Comparison of ENCODE assay signal across 24 cellular contexts in the genomic region with DNA sequence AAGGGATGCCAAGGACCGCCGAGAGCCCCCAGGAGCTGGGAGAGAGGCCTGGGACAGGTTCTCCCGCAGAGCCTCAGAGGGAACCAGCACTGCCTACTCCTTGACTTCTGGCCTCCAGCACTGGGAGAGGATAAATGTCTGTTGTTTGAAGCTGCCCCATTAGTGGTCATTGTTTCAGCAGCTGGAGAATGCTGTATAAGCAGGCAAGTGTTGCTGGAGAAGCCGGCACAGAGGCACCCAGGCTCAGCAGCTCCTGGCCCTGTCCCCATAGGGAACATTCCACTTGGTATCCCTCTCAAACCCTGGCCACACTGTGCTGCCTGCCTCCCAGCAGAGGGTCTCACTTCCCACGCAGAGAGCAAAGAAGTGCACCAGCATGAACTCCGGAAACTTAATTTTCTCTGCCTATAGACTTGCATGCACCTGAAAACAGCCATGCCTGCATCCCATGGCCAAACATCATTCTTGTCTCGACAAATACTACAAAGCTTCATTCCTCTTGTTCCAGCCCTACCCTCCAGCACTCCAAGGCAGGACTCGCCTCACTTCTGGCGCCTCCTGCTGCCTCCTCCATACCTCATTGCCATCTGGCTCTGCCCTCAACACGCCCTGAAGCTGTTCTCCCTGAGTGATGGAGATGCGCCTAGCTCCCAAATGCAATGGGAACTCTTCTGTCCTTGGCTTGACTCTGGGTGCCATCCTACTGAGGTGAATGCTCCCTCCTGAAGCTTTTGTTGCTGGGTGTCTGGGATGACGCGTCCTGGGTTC.
DNase-seq lines count a peak whose midpoint lies in the region; ATAC-seq, FAIRE-seq and TF ChIP-seq lines count a peak whose summit lies in the region.
"Had no signal": no experiment of that assay in that cellular context is flagged by ENCODE, and none has a peak within 500 bp of the region (broad histone marks: within the 10 kb centered on the region; RNA-seq: fewer than 3 reads in every experiment).

No MANE protein-coding gene starts in this region.

- BruUV-seq in HepG2 (replicated peaks; lab: Mats Ljungman, UMichigan) (no TSS peak), GM12878 (replicated peaks; lab: Mats Ljungman, UMichigan) (no TSS peak)

- no peaks in the 10 kb centered on the region for H3K36me3 Mint-ChIP-seq in activated CD4-positive, alpha-beta memory T cell treated with anti-CD3 and anti-CD28 coated beads for 36 hours
- H3K36me3 Mint-ChIP-seq: activated naive CD8-positive, alpha-beta T cell treated with anti-CD3 and anti-CD28 coated beads for 36 hours had no signal

- 63% methylated on average over 13 of the region's 13 CpGs for WGBS in HepG2 (ENCODE audit: low lambda C conversion rate)
- WGBS in right lobe of liver (ENCODE audit: insufficient coverage, low coverage, low lambda C conversion rate, missing lambda C conversion rate) = 65% methylated on average over 7 of the region's 13 CpGs
- 39% methylated on average over 13 of the region's 13 CpGs for WGBS in GM12878 (ENCODE audit: insufficient coverage, insufficient replicate concordance, low lambda C conversion rate, missing lambda C conversion rate)

- H2AFZ ChIP-seq in HepG2 (ENCODE audit: low read length) (no peak overlapping the region), GM12878 (ENCODE audit: control insufficient read depth, low read depth, low read length) (no peak overlapping the region)

- POLR2A ChIA-PET in HepG2 (lab: Yijun Ruan, JAX) = no interaction called here
- POLR2A ChIA-PET in GM12878 (lab: Charles Lee) = no interaction called here
- POLR2A ChIA-PET in activated CD4-positive, alpha-beta memory T cell treated with anti-CD3 and anti-CD28 coated beads for 36 hours (lab: Charles Lee) = interaction anchor here (0.6 kb wide), 1 partner anchor 234 kb away, joined by 3 read pairs; no protein-coding TSS in a partner anchor
- POLR2A ChIA-PET in GM10248 (lab: Yijun Ruan, JAX) = no interaction called here

- in situ Hi-C loops in HepG2 (cut with HindIII; ENCODE audit: extremely low pct_ligation_motif_present, low pct_unique_long_range_greater_than_20kb) = no loop called here
- in situ Hi-C loops in GM12878 (cut with MboI) = no loop called here

- intact Hi-C loops in HepG2 (cut with micrococcal nuclease; ENCODE audit: unreplicated experiment) = no loop called here
- intact Hi-C loops in right lobe of liver (cut with DNase I) = no loop called here
- intact Hi-C loops in GM12878 (cut with micrococcal nuclease; ENCODE audit: unreplicated experiment) = loop anchor here (5.0 kb wide), 1 partner anchor 42 kb away; no protein-coding TSS in a partner anchor
- intact Hi-C loops in activated CD4-positive, alpha-beta memory T cell treated with anti-CD3 and anti-CD28 coated beads for 36 hours (cut with micrococcal nuclease) = no loop called here

- peaks cover 13% of the 10 kb centered on the region for H3K4me1 ChIP-seq in HepG2 (ENCODE audit: insufficient read depth, low read length)
- H3K4me1 ChIP-seq in right lobe of liver = no peaks in the 10 kb centered on the region
- peaks cover 6% of the 10 kb centered on the region for H3K4me1 ChIP-seq in GM12878 (ENCODE audit: control insufficient read depth, insufficient read depth, low read length)
- H3K4me1 ChIP-seq: body of pancreas, uterus had no signal

- no peaks in the 10 kb centered on the region for H4K20me1 ChIP-seq in HepG2 (ENCODE audit: insufficient read depth, low read length)
- no peaks in the 10 kb centered on the region for H4K20me1 ChIP-seq in GM12878 (ENCODE audit: control insufficient read depth, insufficient read depth)

- FAIRE-seq in HepG2 (lab: Jason Lieb, UNC) (no peak), GM12878 (lab: Jason Lieb, UNC) (no peak)
- FAIRE-seq: endothelial cell of umbilical vein had no signal

- TF ChIP-seq RAD21 in HepG2 (CRISPR knock-in tag; IDR thresholded peaks at IDR 0.05) (no peak), GM12878 (IDR thresholded peaks at IDR 0.05; ENCODE audit: insufficient read depth, low read depth, low read length) (no peak)

- H3K4me3 ChIP-seq in HepG2 (replicated peaks in 1 of 3; ENCODE audit: insufficient read depth in 1 of 3, low read depth in 2 of 3, low read length in 3 of 3) (no peak overlapping the region), right lobe of liver (no peak overlapping the region), GM12878 (no peak overlapping the region)
- H3K4me3 ChIP-seq: body of pancreas, coronary artery, smooth muscle cell, uterus had no signal

- RAD21 ChIA-PET in GM12878 (lab: Charles Lee; ENCODE audit: unreplicated experiment) = no interaction called here

- H3K4me3 Mint-ChIP-seq in activated CD4-positive, alpha-beta memory T cell treated with anti-CD3 and anti-CD28 coated beads for 36 hours = no peak overlapping the region
- H3K4me3 Mint-ChIP-seq: activated naive CD8-positive, alpha-beta T cell treated with anti-CD3 and anti-CD28 coated beads for 36 hours; activated T-helper 1 cell treated with anti-CD3 and anti-CD28 coated beads, Interleukin-12 subunit alpha, Interleukin-12 subunit beta, Interleukin-2, Interleukin-4 antibody, amounts not matched to agents 30 ng/mL and 10 ng/mL and 1 ng/mL, durations not matched to agents 14 hours and 24 hours and 36 hours; nephron progenitor cell had no signal

- TF ChIP-seq CTCF in HepG2 (CRISPR knock-in tag; IDR thresholded peaks at IDR 0.05) (peak; percentile 41), right lobe of liver (IDR thresholded peaks at IDR 0.05) (no peak), GM12878 (IDR thresholded peaks at IDR 0.05 in 2 of 3, conservative IDR thresholded peaks at IDR 0.05 in 1 of 3; ENCODE audit: control insufficient read depth in 2 of 3, extremely low read depth in 1 of 3, insufficient read depth in 1 of 3, low read depth in 3 of 3, low read length in 3 of 3) (no peak), GM10248 (IDR thresholded peaks at IDR 0.05; ENCODE audit: control extremely low read depth, extremely low read depth, low read depth, missing control alignments) (no peak)

- H3K4me1 Mint-ChIP-seq in activated CD4-positive, alpha-beta memory T cell treated with anti-CD3 and anti-CD28 coated beads for 36 hours (ENCODE audit: low read depth) = peaks cover 4% of the 10 kb centered on the region

- SMC1A ChIA-PET in GM12878 (lab: Charles Lee; ENCODE audit: uncharacterized antibody, unreplicated experiment) = no interaction called here

- no peak overlapping the region for H3K27ac Mint-ChIP-seq in activated CD4-positive, alpha-beta memory T cell treated with anti-CD3 and anti-CD28 coated beads for 36 hours
- H3K27ac Mint-ChIP-seq: activated naive CD8-positive, alpha-beta T cell treated with anti-CD3 and anti-CD28 coated beads for 36 hours; activated T-helper 1 cell treated with anti-CD3 and anti-CD28 coated beads, Interleukin-12 subunit alpha, Interleukin-12 subunit beta, Interleukin-2, Interleukin-4 antibody, amounts not matched to agents 30 ng/mL and 10 ng/mL and 1 ng/mL, durations not matched to agents 14 hours and 24 hours and 36 hours; nephron progenitor cell had no signal

- H3K27me3 ChIP-seq in HepG2 (ENCODE audit: control insufficient read depth in 1 of 2, insufficient read depth in 2 of 2, low read length in 2 of 2) = peaks cover 2 to 62% of the 10 kb centered on the region in 2 experiments; a peak in 3 of 5 replicates
- H3K27me3 ChIP-seq in right lobe of liver = peaks cover 0 to 3% of the 10 kb centered on the region in 2 donors
- no peaks in the 10 kb centered on the region for H3K27me3 ChIP-seq in GM12878 (replicated peaks in 1 of 2; ENCODE audit: control insufficient read depth in 2 of 2, insufficient read depth in 2 of 2, low read length in 1 of 2)
- H3K27me3 ChIP-seq: body of pancreas, uterus had no signal

- H3K27ac ChIP-seq in HepG2 (ENCODE audit: extremely low read length, insufficient read depth, low read length) (no peak overlapping the region), right lobe of liver (no peak overlapping the region), GM12878 (ENCODE audit: control insufficient read depth, insufficient read depth) (no peak overlapping the region)
- H3K27ac ChIP-seq: body of pancreas, C4-2B, coronary artery, uterus had no signal

- H3K9me3 Mint-ChIP-seq in activated CD4-positive, alpha-beta memory T cell treated with anti-CD3 and anti-CD28 coated beads for 36 hours = no peaks in the 10 kb centered on the region
- H3K9me3 Mint-ChIP-seq: activated naive CD8-positive, alpha-beta T cell treated with anti-CD3 and anti-CD28 coated beads for 36 hours; activated T-helper 1 cell treated with anti-CD3 and anti-CD28 coated beads, Interleukin-12 subunit alpha, Interleukin-12 subunit beta, Interleukin-2, Interleukin-4 antibody, amounts not matched to agents 30 ng/mL and 10 ng/mL and 1 ng/mL, durations not matched to agents 14 hours and 24 hours and 36 hours; nephron progenitor cell had no signal

- TF ChIP-seq EP300 in HepG2 (IDR thresholded peaks at IDR 0.05; ENCODE audit: low read depth in 2 of 2, low read length in 2 of 2) (no peak), HepG2 (CRISPR knock-in tag; IDR thresholded peaks at IDR 0.05; ENCODE audit: borderline replicate concordance) (no peak), GM12878 (IDR thresholded peaks at IDR 0.05; ENCODE audit: borderline replicate concordance in 1 of 2, control insufficient read depth in 1 of 2, low read depth in 2 of 2, low read length in 2 of 2) (no peak)

- no peaks in the 10 kb centered on the region for H3K36me3 ChIP-seq in HepG2 (replicated peaks in 1 of 2; ENCODE audit: control insufficient read depth in 1 of 2, insufficient read depth in 2 of 2, low read length in 2 of 2)
- H3K36me3 ChIP-seq in right lobe of liver = no peaks in the 10 kb centered on the region
- H3K36me3 ChIP-seq in GM12878 (ENCODE audit: control insufficient read depth in 2 of 2, insufficient read depth in 2 of 2, low read length in 1 of 2) = no peaks in the 10 kb centered on the region
- H3K36me3 ChIP-seq: uterus had no signal

- ATAC-seq in HepG2 = no peak
- ATAC-seq in right lobe of liver = no peak
- no peak for ATAC-seq in GM12878
- ATAC-seq in HG02852 (IDR thresholded peaks at IDR 0.05; ENCODE audit: unreplicated experiment) = no peak
- ATAC-seq: body of pancreas had no signal

- CTCF ChIA-PET in HepG2 (lab: Yijun Ruan, JAX; ENCODE audit: low intra/inter-chr PET ratio, low total read pairs) (no interaction called here), GM12878 (lab: Yijun Ruan, JAX) (no interaction called here), GM10248 (lab: Yijun Ruan, JAX) (interaction anchor here (0.8 to 1.2 kb wide), 5 partner anchors 9 to 482 kb away, joined by 3 to 4 read pairs (median 3); no protein-coding TSS in a partner anchor)
- CTCF ChIA-PET in activated CD4-positive, alpha-beta memory T cell treated with anti-CD3 and anti-CD28 coated beads for 36 hours (lab: Charles Lee) = no interaction called here

- DNase-seq in HepG2 (ENCODE audit: low spot score) (no peak), right lobe of liver (no peak), GM12878 (ENCODE audit: low read depth, low spot score) (no peak), inferior parietal cortex (ENCODE audit: extremely low spot score) (peak; percentile 11), DMS79 (lab: John Stamatoyannopoulos, UW) (no peak), GM10248 (ENCODE audit: extremely low spot score) (no peak)
- no peak for DNase-seq in activated CD4-positive, alpha-beta memory T cell treated with anti-CD3 and anti-CD28 coated beads for 36 hours
- DNase-seq: ACHN; activated naive CD8-positive, alpha-beta T cell treated with anti-CD3 and anti-CD28 coated beads for 36 hours; body of pancreas; DMS153; kidney glomerular epithelial cell; NCI-H146; NCI-H2227 treated with DMSO at 0.1 percent for 48 hours; nephron progenitor cell; stimulated activated CD4-positive, alpha-beta T cell treated with anti-CD3 and anti-CD28 coated beads, Interleukin-4, amount 100 ng/mL, for 4 hours; SW 1271; uterus had no signal

- TF ChIP-seq POLR2A in HepG2 (IDR thresholded peaks at IDR 0.05; ENCODE audit: insufficient read depth in 1 of 2, low read depth in 2 of 2, low read length in 2 of 2) (no peak), right lobe of liver (IDR thresholded peaks at IDR 0.05) (no peak), GM12878 (IDR thresholded peaks at IDR 0.05; ENCODE audit: low read depth, low read length) (no peak)

- H3K9ac ChIP-seq in HepG2 (ENCODE audit: insufficient read depth, low read depth, low read length) = no peak overlapping the region
- H3K9ac ChIP-seq in GM12878 (ENCODE audit: control insufficient read depth, insufficient read depth, low read length) = no peak overlapping the region; the same call in 1 of the 2 replicates

- H3K4me2 ChIP-seq in HepG2 (ENCODE audit: low read depth, low read length) (no peak overlapping the region), GM12878 (ENCODE audit: control insufficient read depth, insufficient read depth) (peak overlapping the region; percentile 20; the same call in 1 of the 2 replicates)
- H3K4me2 ChIP-seq: smooth muscle cell had no signal

- H3K9me3 ChIP-seq in HepG2 (ENCODE audit: low read length) (no peaks in the 10 kb centered on the region), right lobe of liver (no peaks in the 10 kb centered on the region), GM12878 (replicated peaks; ENCODE audit: control insufficient read depth, insufficient read depth, low read length) (no peaks in the 10 kb centered on the region)
- H3K9me3 ChIP-seq: body of pancreas, uterus had no signal

- no peaks in the 10 kb centered on the region for H3K79me2 ChIP-seq in HepG2 (ENCODE audit: insufficient read depth, low read length)
- peaks cover 41% of the 10 kb centered on the region for H3K79me2 ChIP-seq in GM12878 (ENCODE audit: control insufficient read depth, insufficient read depth, low read length)

- H3K27me3 Mint-ChIP-seq in activated CD4-positive, alpha-beta memory T cell treated with anti-CD3 and anti-CD28 coated beads for 36 hours = peaks cover 2% of the 10 kb centered on the region
- H3K27me3 Mint-ChIP-seq: activated naive CD8-positive, alpha-beta T cell treated with anti-CD3 and anti-CD28 coated beads for 36 hours had no signal
